ENCODE assay signal across 11 cellular contexts in genomic region chr3:66386011-66386924, GRCh38.
DNase-seq lines count a peak whose midpoint lies in the region; ATAC-seq and TF ChIP-seq lines count a peak whose summit lies in the region.
"Had no signal": no experiment of that assay in that cellular context is flagged by ENCODE, and none has a peak within 500 bp of the region (broad histone marks: within the 10 kb centered on the region; RNA-seq: fewer than 3 reads in every experiment).

No MANE protein-coding gene starts in this region.

- POLR2A ChIA-PET in GM10248 (lab: Yijun Ruan, JAX) (no interaction called here), Caco-2 (lab: Charles Lee) (no interaction called here)

- H3K36me3 ChIP-seq in neural progenitor cell: peaks cover 45% of the 10 kb centered on the region
- peaks cover 18% of the 10 kb centered on the region for H3K36me3 ChIP-seq in Caco-2 (ENCODE audit: control insufficient read depth, insufficient read depth, low read length)

- H3K27me3 ChIP-seq in neural progenitor cell (no peaks in the 10 kb centered on the region), Caco-2 (replicated peaks; ENCODE audit: control insufficient read depth, insufficient read depth, low read length) (no peaks in the 10 kb centered on the region)

- H3K9ac ChIP-seq in neural progenitor cell: no peak overlapping the region
- H3K9ac ChIP-seq: KMS-11, SK-N-SH had no signal

- no peaks in the 10 kb centered on the region for H3K9me3 ChIP-seq in neural progenitor cell (ENCODE audit: low read depth)
- no peaks in the 10 kb centered on the region for H3K9me3 ChIP-seq in Caco-2
- H3K9me3 ChIP-seq: SK-N-SH had no signal

- peaks cover 51% of the 10 kb centered on the region for H3F3A ChIP-seq in neural progenitor cell (ENCODE audit: low read depth)

- H3K4me3 Mint-ChIP-seq in neural progenitor cell (no peak overlapping the region), Caco-2 (ENCODE audit: unreplicated experiment) (no peak overlapping the region)

- H2AFZ ChIP-seq in neural progenitor cell (replicated peaks): no peak overlapping the region

- peak; percentile 79 for DNase-seq in GM10248 (ENCODE audit: extremely low spot score)
- no peak for DNase-seq in neural progenitor cell (ENCODE audit: low spot score)
- no peak for DNase-seq in GM03348 (ENCODE audit: low spot score)
- DNase-seq in Caco-2: no peak
- no peak for DNase-seq in cerebellar cortex (ENCODE audit: low spot score)
- DNase-seq: DMS153, SK-N-SH had no signal

- CTCF ChIA-PET in GM10248 (lab: Yijun Ruan, JAX): interaction anchor here (0.8 to 3.6 kb wide), 9 partner anchors 8 to 430 kb away, joined by 3 to 19 read pairs (median 3); no protein-coding TSS in a partner anchor
- CTCF ChIA-PET in Caco-2 (lab: Charles Lee): no interaction called here

- no peak overlapping the region for H3K27ac Mint-ChIP-seq in neural progenitor cell
- H3K27ac Mint-ChIP-seq in Caco-2 (ENCODE audit: unreplicated experiment): no peak overlapping the region

- TF ChIP-seq CTCF in GM10248 (IDR thresholded peaks at IDR 0.05; ENCODE audit: control extremely low read depth, extremely low read depth, low read depth, missing control alignments): no peak
- TF ChIP-seq CTCF in neural progenitor cell (IDR thresholded peaks at IDR 0.05): no peak
- TF ChIP-seq CTCF in Caco-2 (IDR thresholded peaks at IDR 0.05; ENCODE audit: insufficient read depth in 1 of 2, low read depth in 1 of 2, low read length in 1 of 2, severe bottlenecking in 1 of 2, unreplicated experiment in 1 of 2): no peak

- peaks cover 78% of the 10 kb centered on the region for H4K20me1 ChIP-seq in neural progenitor cell (ENCODE audit: low read depth)

- H3K4me3 ChIP-seq in neural progenitor cell (no peak overlapping the region), Caco-2 (ENCODE audit: low read depth, low read length) (no peak overlapping the region)

- no TSS peak for BruUV-seq in Caco-2 (replicated peaks; lab: Mats Ljungman, UMichigan)

- H3K36me3 Mint-ChIP-seq in neural progenitor cell (peaks cover 80% of the 10 kb centered on the region), Caco-2 (ENCODE audit: insufficient read depth, unreplicated experiment) (peaks cover 62% of the 10 kb centered on the region)

- H3K4me1 Mint-ChIP-seq in neural progenitor cell (no peaks in the 10 kb centered on the region), Caco-2 (ENCODE audit: low read depth, unreplicated experiment) (no peaks in the 10 kb centered on the region)

- peaks cover 9% of the 10 kb centered on the region for H3K9me3 Mint-ChIP-seq in neural progenitor cell
- H3K9me3 Mint-ChIP-seq in Caco-2 (ENCODE audit: unreplicated experiment): no peaks in the 10 kb centered on the region

- H3K4me2 ChIP-seq in neural progenitor cell: no peak overlapping the region
- H3K4me2 ChIP-seq: KMS-11, SK-N-SH had no signal

- peaks cover 72% of the 10 kb centered on the region for H3K79me2 ChIP-seq in neural progenitor cell (ENCODE audit: low read depth)

- H3K4me1 ChIP-seq in neural progenitor cell (peaks cover 3% of the 10 kb centered on the region), Caco-2 (no peaks in the 10 kb centered on the region)

- H3K27me3 Mint-ChIP-seq in neural progenitor cell (ENCODE audit: insufficient read depth, low read depth) (no peaks in the 10 kb centered on the region), Caco-2 (ENCODE audit: insufficient read depth, unreplicated experiment) (no peaks in the 10 kb centered on the region)

- H3K27ac ChIP-seq in angular gyrus (ENCODE audit: low read depth, low read length): peak overlapping the region; percentile 68
- no peak overlapping the region for H3K27ac ChIP-seq in neural progenitor cell
- H3K27ac ChIP-seq: KMS-11 had no signal

- peak; percentile 82 for ATAC-seq in GM19438 (IDR thresholded peaks at IDR 0.05; ENCODE audit: low read depth, unreplicated experiment)
- peak; percentile 76 for ATAC-seq in HG03045 (IDR thresholded peaks at IDR 0.05; ENCODE audit: unreplicated experiment)

- intact Hi-C loops in Caco-2 (cut with micrococcal nuclease; ENCODE audit: unreplicated experiment): no loop called here
